Comparison of ENCODE assay signal across 22 cellular contexts in genomic region chr12:31224768-31225448, GRCh38.
"Had no signal": no experiment of that assay in that cellular context is flagged by ENCODE, and none has a peak within 500 bp of the region (broad histone marks: within the 10 kb centered on the region; RNA-seq: fewer than 3 reads in every experiment).

No MANE protein-coding gene starts in this region.

- DNase-seq: activated CD4-positive, alpha-beta T cell treated with anti-CD3 and anti-CD28 coated beads for 1 hour; activated CD4-positive, alpha-beta T cell treated with anti-CD3 and anti-CD28 coated beads, Interleukin-2, amount 50 U/mL, for 48 hours; activated naive CD4-positive, alpha-beta T cell treated with anti-CD3 and anti-CD28 coated beads for 36 hours; activated naive CD8-positive, alpha-beta T cell treated with anti-CD3 and anti-CD28 coated beads, Interleukin-2, amount 50 U/mL, for 24 hours; aorta; effector memory CD8-positive, alpha-beta T cell; gastrocnemius medialis; heart left ventricle; naive thymus-derived CD8-positive, alpha-beta T cell; nucleus accumbens; retina; stimulated activated CD4-positive, alpha-beta T cell treated with anti-CD3 and anti-CD28 coated beads, Interleukin-4, amount 100 ng/mL, for 24 hours; stimulated activated naive CD4-positive, alpha-beta T cell treated with Interleukin-2 at 50 U/mL for 16 hours; substantia nigra; T1000 had no signal

- H3K4me1 Mint-ChIP-seq: activated naive CD8-positive, alpha-beta T cell treated with anti-CD3 and anti-CD28 coated beads, Interleukin-2, amount 50 U/mL, for 24 hours; activated T-helper 17 cell treated with anti-CD3 and anti-CD28 coated beads, Interleukin-2, amount 50 U/mL, for 72 hours; naive thymus-derived CD8-positive, alpha-beta T cell had no signal

- H3K27me3 Mint-ChIP-seq: activated naive CD8-positive, alpha-beta T cell treated with anti-CD3 and anti-CD28 coated beads, Interleukin-2, amount 50 U/mL, for 24 hours; dendritic cell treated with granulocyte-macrophage colony-stimulating factor and Interleukin-4, amounts not matched to agents 40 ng/mL and 50 ng/mL, for 4 days had no signal

- H3K36me3 ChIP-seq: breast epithelium, gastrocnemius medialis, heart left ventricle, tibial nerve, vagina had no signal

- FAIRE-seq: islet of Langerhans had no signal

- ATAC-seq: activated naive CD8-positive, alpha-beta T cell treated with anti-CD3 and anti-CD28 coated beads, Interleukin-2, amount 50 U/mL, for 24 hours; activated T-helper 17 cell treated with anti-CD3 and anti-CD28 coated beads, Interleukin-2, amount 50 U/mL, for 72 hours; effector memory CD8-positive, alpha-beta T cell; gastrocnemius medialis; heart left ventricle; left lobe of liver; naive thymus-derived CD8-positive, alpha-beta T cell had no signal

- H3K36me3 Mint-ChIP-seq: naive thymus-derived CD8-positive, alpha-beta T cell had no signal

- H3K27ac ChIP-seq: breast epithelium, gastrocnemius medialis, heart left ventricle, tibial nerve, vagina had no signal

- H3K27ac Mint-ChIP-seq: activated naive CD4-positive, alpha-beta T cell treated with anti-CD3 and anti-CD28 coated beads for 36 hours; activated naive CD8-positive, alpha-beta T cell treated with anti-CD3 and anti-CD28 coated beads, Interleukin-2, amount 50 U/mL, for 24 hours; activated T-helper 17 cell treated with anti-CD3 and anti-CD28 coated beads, Interleukin-2, amount 50 U/mL, for 72 hours; dendritic cell treated with granulocyte-macrophage colony-stimulating factor and Interleukin-4, amounts not matched to agents 40 ng/mL and 50 ng/mL, for 4 days; effector memory CD8-positive, alpha-beta T cell had no signal

- H3K27me3 ChIP-seq: breast epithelium, gastrocnemius medialis, heart left ventricle, tibial nerve, vagina had no signal

- H3K4me3 ChIP-seq: breast epithelium, gastrocnemius medialis, heart left ventricle, tibial nerve, vagina had no signal

- H3K4me3 Mint-ChIP-seq: activated naive CD4-positive, alpha-beta T cell treated with anti-CD3 and anti-CD28 coated beads for 36 hours; activated naive CD8-positive, alpha-beta T cell treated with anti-CD3 and anti-CD28 coated beads, Interleukin-2, amount 50 U/mL, for 24 hours; activated T-helper 17 cell treated with anti-CD3 and anti-CD28 coated beads, Interleukin-2, amount 50 U/mL, for 72 hours; dendritic cell treated with granulocyte-macrophage colony-stimulating factor and Interleukin-4, amounts not matched to agents 40 ng/mL and 50 ng/mL, for 4 days; effector memory CD8-positive, alpha-beta T cell; naive thymus-derived CD8-positive, alpha-beta T cell had no signal

- H3K9me3 ChIP-seq: breast epithelium, gastrocnemius medialis, heart left ventricle, tibial nerve, vagina had no signal

- H3K9me3 Mint-ChIP-seq: activated naive CD4-positive, alpha-beta T cell treated with anti-CD3 and anti-CD28 coated beads for 36 hours; activated naive CD8-positive, alpha-beta T cell treated with anti-CD3 and anti-CD28 coated beads, Interleukin-2, amount 50 U/mL, for 24 hours; activated T-helper 17 cell treated with anti-CD3 and anti-CD28 coated beads, Interleukin-2, amount 50 U/mL, for 72 hours; dendritic cell treated with granulocyte-macrophage colony-stimulating factor and Interleukin-4, amounts not matched to agents 40 ng/mL and 50 ng/mL, for 4 days; effector memory CD8-positive, alpha-beta T cell; naive thymus-derived CD8-positive, alpha-beta T cell had no signal

- H3K4me1 ChIP-seq: breast epithelium, tibial nerve, vagina had no signal
